Comparison of ENCODE assay signal across 11 cellular contexts in the genomic region with DNA sequence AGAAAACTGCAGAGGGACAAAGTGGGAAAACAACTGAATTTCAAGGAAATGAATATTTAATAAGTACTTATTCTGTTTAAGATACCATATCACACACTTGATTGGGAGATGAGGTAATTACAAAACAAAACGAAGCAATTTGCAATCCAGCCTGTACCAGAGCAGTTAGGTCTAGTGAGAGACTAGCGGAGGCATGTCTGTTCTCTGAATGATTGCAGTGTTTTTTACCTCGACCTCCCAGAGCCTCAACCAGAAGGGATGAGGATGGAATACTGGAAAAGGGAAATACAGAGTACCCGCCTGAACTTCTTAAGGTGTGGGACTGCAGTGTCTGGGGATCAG. TPM values are rescaled to one million over a fixed set of nuclear protein-coding genes. Genes with fewer than 3 reads are reported as not detected.
DNase-seq lines count a peak whose midpoint lies in the region; ATAC-seq and TF ChIP-seq lines count a peak whose summit lies in the region.
"Had no signal": no experiment of that assay in that cellular context is flagged by ENCODE, and none has a peak within 500 bp of the region (broad histone marks: within the 10 kb centered on the region; RNA-seq: fewer than 3 reads in every experiment).

No MANE protein-coding gene starts in this region.

- H3K27me3 ChIP-seq in KMS-11 (ENCODE audit: insufficient read depth, low read depth) (no peaks in the 10 kb centered on the region), heart right ventricle (no peaks in the 10 kb centered on the region), spleen (replicated peaks in 1 of 7) (no peaks in the 10 kb centered on the region), ovary (no peaks in the 10 kb centered on the region)

- 55 to 56% methylated on average over 4 of the region's 4 CpGs for WGBS in heart right ventricle, 2 donors
- 57 to 77% (median 63%) methylated on average over 4 of the region's 4 CpGs for WGBS in spleen, 5 donors
- 27 to 34% (median 28%) methylated on average over 4 of the region's 4 CpGs for WGBS in ovary, 3 donors

- 0 out of 2 replicates have a peak, but pooled peaks cover under 1% of the 10 kb centered on the region for H3K79me2 ChIP-seq in KMS-11 (ENCODE audit: insufficient read depth, low read depth)

- H2AFZ ChIP-seq in KMS-11 (ENCODE audit: low read depth) = no peak overlapping the region

- no peak for TF ChIP-seq EP300 in ovary (IDR thresholded peaks at IDR 0.05)

- H3K4me2 ChIP-seq in KMS-11 = peak overlapping the region; percentile 52

- H3K9ac ChIP-seq in KMS-11 = no peak overlapping the region

- TF ChIP-seq POLR2A in spleen (IDR thresholded peaks at IDR 0.05) = no peak
- TF ChIP-seq POLR2A in erythroblast (IDR thresholded peaks at IDR 0.05; ENCODE audit: low read length) = no peak
- TF ChIP-seq POLR2A in ovary (IDR thresholded peaks at IDR 0.05) = no peak

- H3K27ac ChIP-seq in KMS-11 (peak overlapping the region; percentile 54), angular gyrus (ENCODE audit: low read depth, low read length) (peak overlapping the region; percentile 96), heart right ventricle (peak overlapping the region; percentile 5 to 84 (median 60)), spleen (peak overlapping the region in 5 of 8 donors; percentile 3 to 39 (median 36)), ovary (no peak overlapping the region)

- ATAC-seq in heart right ventricle (peak in 4 of 8 donors; percentile 27 to 32 (median 29)), GM21576 (IDR thresholded peaks at IDR 0.05; ENCODE audit: unreplicated experiment) (no peak)
- ATAC-seq: stimulated activated memory B cell treated with anti-CD40 and anti-IgM and Interleukin-4, amounts not matched to agents 10 μg/mL and 1 μg/mL and 100 μg/mL, for 72 hours had no signal

- H3K36me3 ChIP-seq in KMS-11 (ENCODE audit: insufficient read depth) = no peaks in the 10 kb centered on the region
- peaks cover 0 to 5% (median 0%) of the 10 kb centered on the region in 9 donors for H3K36me3 ChIP-seq in heart right ventricle
- peaks cover 0 to 14% (median 0%) of the 10 kb centered on the region in 6 donors for H3K36me3 ChIP-seq in spleen
- no peaks in the 10 kb centered on the region for H3K36me3 ChIP-seq in ovary

- TF ChIP-seq CTCF in KMS-11 (conservative IDR thresholded peaks at IDR 0.05; ENCODE audit: low read depth, low read length) = no peak
- TF ChIP-seq CTCF in heart right ventricle (IDR thresholded peaks at IDR 0.05) = no peak
- TF ChIP-seq CTCF in spleen (IDR thresholded peaks at IDR 0.05 in 8 of 11, conservative IDR thresholded peaks at IDR 0.05 in 3 of 11) = no peak
- TF ChIP-seq CTCF in ovary (IDR thresholded peaks at IDR 0.05) = no peak

- H3K4me1 ChIP-seq in KMS-11 (ENCODE audit: low read depth, poor library complexity, severe bottlenecking) (peaks cover 58% of the 10 kb centered on the region), heart right ventricle (peaks cover 13 to 40% (median 22%) of the 10 kb centered on the region in 9 donors), spleen (peaks cover 5 to 20% (median 8%) of the 10 kb centered on the region in 6 donors), ovary (ENCODE audit: insufficient read depth) (peaks cover 3% of the 10 kb centered on the region)

- DNase-seq in heart right ventricle (no peak), spleen (no peak), erythroblast (lab: John Stamatoyannopoulos, UW) (no peak), dedifferentiated amniotic fluid mesenchymal stem cell (ENCODE audit: extremely low spot score) (no peak), ovary (no peak)
- DNase-seq: activated CD4-positive, alpha-beta T cell treated with anti-CD3 and anti-CD28 coated beads, Interleukin-2, amount 50 U/mL, for 4 hours; central memory CD4-positive, alpha-beta T cell had no signal

- H3K4me3 ChIP-seq in KMS-11 (IDR thresholded peaks at IDR 0.05; ENCODE audit: insufficient read depth, low read depth, low read length) (no peak overlapping the region), heart right ventricle (no peak overlapping the region), spleen (no peak overlapping the region), ovary (no peak overlapping the region)

- H3K9me3 ChIP-seq in heart right ventricle (no peaks in the 10 kb centered on the region), spleen (no peaks in the 10 kb centered on the region), ovary (no peaks in the 10 kb centered on the region)

- H4K20me1 ChIP-seq in KMS-11 (ENCODE audit: insufficient read depth) = no peaks in the 10 kb centered on the region

- intact Hi-C loops in heart right ventricle (cut with DNase I) = loop anchor here in 2 of 10 donors (5.0 to 10.0 kb wide), 3 partner anchors 57 to 142 kb away; partner anchors contain the start of gene PIK3CB (in 1 of the 2)
- intact Hi-C loops in spleen (cut with DNase I; ENCODE audit: low total_unique reads) = no loop called here
- intact Hi-C loops in ovary (cut with DNase I) = loop anchor here in 1 of 4 donors (10.0 kb wide), 1 partner anchor 60 kb away; the partner anchor contains the start of gene PIK3CB

RNA-seq across cellular contexts. Expression of gene PIK3CB, which starts 59.5 kb away (rescaled TPM):
- total RNA-seq in heart right ventricle (10 to 100 TPM; 26.2 to 45.7 (median 29.8) TPM), spleen (10 to 100 TPM; 25.8 to 43.8 (median 37.9) TPM), ovary (10 to 100 TPM; 14.4 to 27.1 (median 21.0) TPM)
- polyA plus RNA-seq in heart right ventricle (10 to 100 TPM in 1 of 2 donors, 1 to 10 TPM in 1; 8.1 to 12.1 TPM), spleen (1 to 10 TPM; 4.6 to 9.1 (median 5.1) TPM), ovary (10 to 100 TPM; 10.6 to 15.6 TPM)

Comparison
In these comparisons a context has a peak if more than half of its experiments do, and no peak if none do; other contexts are left out.
1. H3K27ac ChIP-seq: peak in KMS-11 (single experiment), angular gyrus (single experiment), heart right ventricle (10 of 10) and spleen (5 of 8); none in ovary (0 of 2).